23 cellular contexts compared by ENCODE assay signal in genomic region chr20:43676368-43676767, GRCh38. TPM values are rescaled to one million over a fixed set of nuclear protein-coding genes. Genes with fewer than 3 reads are reported as not detected.
"Had no signal": no experiment of that assay in that cellular context is flagged by ENCODE, and none has a peak within 500 bp of the region (broad histone marks: within the 10 kb centered on the region; RNA-seq: fewer than 3 reads in every experiment).

No MANE protein-coding gene starts in this region.

- H3K27ac ChIP-seq: brain microvascular endothelial cell, cardiac muscle cell, SK-N-MC, VCaP had no signal

- H3K27ac Mint-ChIP-seq: activated CD4-positive, alpha-beta memory T cell treated with anti-CD3 and anti-CD28 coated beads for 36 hours; activated CD4-positive, alpha-beta T cell treated with anti-CD3 and anti-CD28 coated beads, Interleukin-2, amount 10 ng/mL, durations not matched to agents 7 days and 5 days; T-cell had no signal

- DNase-seq: activated CD4-positive, alpha-beta memory T cell treated with anti-CD3 and anti-CD28 coated beads for 36 hours; activated CD4-positive, alpha-beta T cell treated with anti-CD3 and anti-CD28 coated beads, Interleukin-2, amount 10 ng/mL, durations not matched to agents 7 days and 5 days; activated CD4-positive, CD25-positive, alpha-beta regulatory T cell; activated CD8-positive, alpha-beta memory T cell treated with anti-CD3 and anti-CD28 coated beads for 24 hours; activated effector memory CD4-positive, alpha-beta T cell treated with anti-CD3 and anti-CD28 coated beads, Interleukin-2, amount 50 U/mL, for 16 hours; activated naive CD4-positive, alpha-beta T cell treated with Interleukin-2 at 50 U/mL for 16 hours; activated T-cell treated with anti-CD3 and anti-CD28 coated beads, Interleukin-2, amount 50 U/mL, for 4 hours; brain microvascular endothelial cell; NCI-H1048; NCI-H146; NCI-H1930; NCI-H2107; NCI-H345; NCI-H510A treated with DMSO at 0.1 percent for 48 hours; NCI-H69; T-cell had no signal

- H3K27me3 ChIP-seq: brain microvascular endothelial cell, cardiac muscle cell had no signal

- H3K4me3 Mint-ChIP-seq: activated CD4-positive, alpha-beta memory T cell treated with anti-CD3 and anti-CD28 coated beads for 36 hours; activated CD4-positive, alpha-beta T cell treated with anti-CD3 and anti-CD28 coated beads, Interleukin-2, amount 10 ng/mL, durations not matched to agents 7 days and 5 days; activated T-cell treated with anti-CD3 and anti-CD28 coated beads, Interleukin-2, amount 50 U/mL, for 4 hours; T-cell had no signal

- H3K4me3 ChIP-seq: cardiac muscle cell, SK-N-MC had no signal

- H3K9me3 Mint-ChIP-seq: activated CD4-positive, alpha-beta T cell treated with anti-CD3 and anti-CD28 coated beads, Interleukin-2, amount 10 ng/mL, durations not matched to agents 7 days and 5 days; activated naive CD4-positive, alpha-beta T cell treated with anti-CD3 and anti-CD28 coated beads, Interleukin-2, amount 50 U/mL, for 72 hours; activated T-cell treated with anti-CD3 and anti-CD28 coated beads, Interleukin-2, amount 50 U/mL, for 4 hours; T-cell had no signal

- ATAC-seq: activated naive CD4-positive, alpha-beta T cell treated with anti-CD3 and anti-CD28 coated beads, Interleukin-2, amount 50 U/mL, for 72 hours; activated T-cell treated with anti-CD3 and anti-CD28 coated beads, Interleukin-2, amount 50 U/mL, for 4 hours; T-cell had no signal

- H3K36me3 ChIP-seq: brain microvascular endothelial cell, cardiac muscle cell had no signal

- H3K27me3 Mint-ChIP-seq: activated CD4-positive, alpha-beta T cell treated with anti-CD3 and anti-CD28 coated beads, Interleukin-2, amount 10 ng/mL, durations not matched to agents 7 days and 5 days had no signal

RNA-seq across cellular contexts. Expression of gene GTSF1L, which starts 50.4 kb away (rescaled TPM):
- total RNA-seq: activated CD4-positive, alpha-beta memory T cell treated with anti-CD3 and anti-CD28 coated beads for 36 hours; activated CD4-positive, alpha-beta T cell treated with anti-CD3 and anti-CD28 coated beads, Interleukin-2, amount 10 ng/mL, durations not matched to agents 7 days and 5 days; activated T-cell treated with anti-CD3 and anti-CD28 coated beads, Interleukin-2, amount 50 U/mL, for 4 hours; cardiac muscle cell; RPMI7951; T-helper 2 cell treated with Interferon-gamma antibody and Interleukin-4, amounts not matched to agents 100 ng/mL and 5 ng/mL, for 36 hours had no signal
- polyA plus RNA-seq: adipose tissue, cardiac muscle cell had no signal
